ENCODE assay signal across 8 cellular contexts in genomic region chr9:97803167-97804058, GRCh38. TPM values are rescaled to one million over a fixed set of nuclear protein-coding genes. Genes with fewer than 3 reads are reported as not detected.
DNase-seq lines count a peak whose midpoint lies in the region; ATAC-seq and TF ChIP-seq lines count a peak whose summit lies in the region.

No MANE protein-coding gene starts in this region.

- no peak for TF ChIP-seq CTCF in lung (IDR thresholded peaks at IDR 0.05; ENCODE audit: control extremely low read depth, extremely low read depth)

- peak; percentile 38 for DNase-seq in SIG-M5 treated with dmso at 0.1 percent for 504 hours (lab: John Stamatoyannopoulos, UW; ENCODE audit: unreplicated experiment)
- no peak for DNase-seq in SIG-M5 (lab: John Stamatoyannopoulos, UW)
- peak; percentile 35 for DNase-seq in NCI-H446 treated with DMSO at 0.1 percent for 48 hours (lab: John Stamatoyannopoulos, UW)
- peak; percentile 61 to 66 for DNase-seq in activated CD4-positive, alpha-beta T cell treated with anti-CD3 and anti-CD28 coated beads, Interleukin-2, amount 50 U/mL, for 4 hours
- DNase-seq in ecto neural progenitor cell (ENCODE audit: low spot score) = peak; percentile 82
- peak; percentile 86 for DNase-seq in lung (ENCODE audit: low spot score)
- peak; percentile 37 to 65 (median 64) for DNase-seq in stimulated activated CD4-positive, alpha-beta T cell treated with anti-CD3 and anti-CD28 coated beads, TNF-alpha, amount 100 ng/mL, for 1 hour (ENCODE audit: low read depth in 3 of 3, low spot score in 1 of 3)

- 2 to 3% methylated on average over 38 to 75 of the region's 75 CpGs for WGBS in lung, 2 donors

- H3K4me3 ChIP-seq in lung = peak overlapping the region; percentile 32

- H3K36me3 ChIP-seq in lung (ENCODE audit: control insufficient read depth in 2 of 2, insufficient read depth in 2 of 2, low read length in 2 of 2) = no peaks in the 10 kb centered on the region

- H3K4me1 ChIP-seq in lung (ENCODE audit: control insufficient read depth in 2 of 2, insufficient read depth in 2 of 2, low read length in 2 of 2) = peaks cover 0 to 5% of the 10 kb centered on the region in 2 donors

- no peaks in the 10 kb centered on the region for H3K27me3 ChIP-seq in lung (ENCODE audit: control insufficient read depth, insufficient read depth)

- H3K27ac ChIP-seq in lung (ENCODE audit: low read depth in 1 of 2, low read length in 1 of 2) = peak overlapping the region in 1 of 2 donors; percentile 81

- ATAC-seq in HG03064 (IDR thresholded peaks at IDR 0.05; ENCODE audit: low read depth, unreplicated experiment) = peak; percentile 93
- ATAC-seq in lung (ENCODE audit: insufficient read depth, low FRiP score) = peak; percentile 98

- no peaks in the 10 kb centered on the region for H3K9me3 ChIP-seq in lung (ENCODE audit: control insufficient read depth in 2 of 2, insufficient read depth in 1 of 2, low read length in 1 of 2)

RNA-seq across cellular contexts. Expression of gene FOXE1, which starts 49.6 kb away (rescaled TPM):
- total RNA-seq in lung = under 1 TPM in 1 of 2 donors, not detected in 1; 0.06 TPM
- polyA plus RNA-seq in lung = under 1 TPM; 0.08 to 0.14 TPM
